10 cellular contexts compared by ENCODE assay signal in genomic region chr18:69947361-69948106, GRCh38. TPM values are rescaled to one million over a fixed set of nuclear protein-coding genes. Genes with fewer than 3 reads are reported as not detected.
DNase-seq lines count a peak whose midpoint lies in the region; ATAC-seq and TF ChIP-seq lines count a peak whose summit lies in the region.
"Had no signal": no experiment of that assay in that cellular context is flagged by ENCODE, and none has a peak within 500 bp of the region (broad histone marks: within the 10 kb centered on the region; RNA-seq: fewer than 3 reads in every experiment).

Gene CD226 (minus strand): TSS chr18:69947873. CDS start chr18:69947406, 467 bp downstream.

- CTCF ChIA-PET in A673 (lab: Charles Lee) = no interaction called here

- H3K4me1 Mint-ChIP-seq in activated T-cell treated with anti-CD3 and anti-CD28 coated beads, Interleukin-2, amount 50 U/mL, for 72 hours (ENCODE audit: low read depth) = peaks cover 10% of the 10 kb centered on the region
- H3K4me1 Mint-ChIP-seq in chondrocyte (ENCODE audit: low read depth) = peaks cover 14% of the 10 kb centered on the region

- no peak within 1 kb of the TSS for H2AFZ ChIP-seq in GM23248

- no peak for TF ChIP-seq POLR2A in thyroid gland (IDR thresholded peaks at IDR 0.05)

- no peaks in the 10 kb centered on the region for H3K79me2 ChIP-seq in GM23248 (ENCODE audit: insufficient read depth)

- H3K9me2 ChIP-seq in GM23248 (ENCODE audit: insufficient read depth) = no peaks in the 10 kb centered on the region

- ATAC-seq in GM19025 (IDR thresholded peaks at IDR 0.05; ENCODE audit: low read depth, unreplicated experiment) = peak; percentile 35
- ATAC-seq in HG03135 (IDR thresholded peaks at IDR 0.05; ENCODE audit: unreplicated experiment) = peak; percentile 38
- peak; percentile 45 to 48 for ATAC-seq in activated T-cell treated with anti-CD3 and anti-CD28 coated beads, Interleukin-2, amount 50 U/mL, for 72 hours (replicated peaks in 1 of 2)

- in situ Hi-C loops in GM23248 (cut with MboI) = no loop called here

- DNase-seq in A673 (ENCODE audit: low spot score) (peak; percentile 55), chondrocyte (ENCODE audit: low spot score) (no peak), GM23248 (no peak), thyroid gland (no peak), SK-N-DZ (ENCODE audit: low spot score) (no peak)
- DNase-seq in activated T-cell treated with anti-CD3 and anti-CD28 coated beads, Interleukin-2, amount 50 U/mL, for 72 hours = peak; percentile 53 to 62
- DNase-seq: erythroblast had no signal

- POLR2A ChIA-PET in A673 (lab: Charles Lee; ENCODE audit: low non-redundant PET) = interaction anchor here (0.7 kb wide), 1 partner anchor 467 kb away, joined by 4 read pairs; no protein-coding TSS in a partner anchor

- H3K27ac ChIP-seq in A673 (ENCODE audit: low read depth, low read length, poor library complexity, severe bottlenecking) = no peak within 1 kb of the TSS
- no peak within 1 kb of the TSS for H3K27ac ChIP-seq in GM23248
- no peak within 1 kb of the TSS for H3K27ac ChIP-seq in thyroid gland

- H3K27me3 ChIP-seq in A673 (replicated peaks; ENCODE audit: insufficient read depth, low read depth, low read length, poor library complexity) (no peaks in the 10 kb centered on the region), GM23248 (replicated peaks; ENCODE audit: insufficient read depth) (no peaks in the 10 kb centered on the region), thyroid gland (no peaks in the 10 kb centered on the region)

- no peak within 1 kb of the TSS for H3K4me3 ChIP-seq in A673 (ENCODE audit: low read depth, low read length, poor library complexity, severe bottlenecking)
- no peak within 1 kb of the TSS for H3K4me3 ChIP-seq in GM23248
- no peak within 1 kb of the TSS for H3K4me3 ChIP-seq in thyroid gland (replicated peaks in 1 of 3)

- H3K36me3 Mint-ChIP-seq in activated T-cell treated with anti-CD3 and anti-CD28 coated beads, Interleukin-2, amount 50 U/mL, for 72 hours (ENCODE audit: insufficient read depth in 2 of 2) = peaks cover 26 to 47% of the 10 kb centered on the region in 2 donors
- peaks cover 2% of the 10 kb centered on the region for H3K36me3 Mint-ChIP-seq in chondrocyte (ENCODE audit: low read depth)

- no peak within 1 kb of the TSS for H3K27ac Mint-ChIP-seq in activated T-cell treated with anti-CD3 and anti-CD28 coated beads, Interleukin-2, amount 50 U/mL, for 72 hours
- no peak within 1 kb of the TSS for H3K27ac Mint-ChIP-seq in chondrocyte (ENCODE audit: unreplicated experiment)
- H3K27ac Mint-ChIP-seq: nephron had no signal

- H3K36me3 ChIP-seq in A673 (ENCODE audit: insufficient read depth, low read length, poor library complexity, severe bottlenecking) = no peaks in the 10 kb centered on the region
- H3K36me3 ChIP-seq in GM23248 (ENCODE audit: low read depth) = no peaks in the 10 kb centered on the region; the same call in 1 of the 2 replicates
- H3K36me3 ChIP-seq in thyroid gland = no peaks in the 10 kb centered on the region

- intact Hi-C loops in A673 (cut with micrococcal nuclease; ENCODE audit: unreplicated experiment) (no loop called here), thyroid gland (cut with DNase I) (no loop called here)

- H3K4me3 Mint-ChIP-seq in activated T-cell treated with anti-CD3 and anti-CD28 coated beads, Interleukin-2, amount 50 U/mL, for 72 hours = no peak within 1 kb of the TSS
- no peak within 1 kb of the TSS for H3K4me3 Mint-ChIP-seq in chondrocyte (ENCODE audit: unreplicated experiment)
- H3K4me3 Mint-ChIP-seq: nephron had no signal

- no peak for TF ChIP-seq CTCF in A673 (conservative IDR thresholded peaks at IDR 0.05; ENCODE audit: low read depth, low read length)
- no peak for TF ChIP-seq CTCF in chondrocyte (IDR thresholded peaks at IDR 0.05)
- TF ChIP-seq CTCF in thyroid gland (IDR thresholded peaks at IDR 0.05) = no peak

- WGBS in GM23248 (ENCODE audit: low coverage in 1 of 2, low lambda C conversion rate in 2 of 2, missing lambda C conversion rate in 2 of 2), 2 experiments = 79 to 80% methylated on average over 7 of the region's 7 CpGs
- 80 to 81% methylated on average over 7 of the region's 7 CpGs for WGBS in thyroid gland, 2 donors

- peaks cover 6% of the 10 kb centered on the region in 2 donors for H3K9me3 Mint-ChIP-seq in activated T-cell treated with anti-CD3 and anti-CD28 coated beads, Interleukin-2, amount 50 U/mL, for 72 hours
- peaks cover 8% of the 10 kb centered on the region for H3K9me3 Mint-ChIP-seq in chondrocyte (ENCODE audit: low read depth)

- H3F3A ChIP-seq in GM23248 (ENCODE audit: insufficient read depth) = no peaks in the 10 kb centered on the region

- H3K4me2 ChIP-seq in GM23248 (ENCODE audit: unreplicated experiment) = no peak within 1 kb of the TSS

- H3K27me3 Mint-ChIP-seq in activated T-cell treated with anti-CD3 and anti-CD28 coated beads, Interleukin-2, amount 50 U/mL, for 72 hours (ENCODE audit: low read depth) = no peaks in the 10 kb centered on the region
- no peaks in the 10 kb centered on the region for H3K27me3 Mint-ChIP-seq in chondrocyte (ENCODE audit: low read depth)

- H3K9ac ChIP-seq in GM23248 = no peak within 1 kb of the TSS

- no TSS peak for BruUV-seq in A673 (replicated peaks; lab: Mats Ljungman, UMichigan)

- no peaks in the 10 kb centered on the region for H4K20me1 ChIP-seq in GM23248 (ENCODE audit: insufficient read depth)

- no peaks in the 10 kb centered on the region for H3K4me1 ChIP-seq in A673 (ENCODE audit: insufficient read depth, low read length, poor library complexity, severe bottlenecking)
- H3K4me1 ChIP-seq in GM23248 (ENCODE audit: insufficient read depth) = peaks cover 7% of the 10 kb centered on the region; the same call in 1 of the 2 replicates
- H3K4me1 ChIP-seq in thyroid gland = no peaks in the 10 kb centered on the region

- no peaks in the 10 kb centered on the region for H3K9me3 ChIP-seq in A673 (ENCODE audit: low read depth, low read length, poor library complexity, severe bottlenecking)
- no peaks in the 10 kb centered on the region for H3K9me3 ChIP-seq in GM23248 (ENCODE audit: low read depth)
- no peaks in the 10 kb centered on the region for H3K9me3 ChIP-seq in thyroid gland

RNA-seq across cellular contexts. Expression of gene CD226, which starts in this region (rescaled TPM):
- total RNA-seq in A673 (2021) = 0.71 and 1.1 TPM in 2 replicates
- total RNA-seq in activated T-cell treated with anti-CD3 and anti-CD28 coated beads, Interleukin-2, amount 50 U/mL, for 72 hours = 10 to 100 TPM; 73.7 to 81.8 TPM
- total RNA-seq in chondrocyte = 0.62 to 1.3 TPM (median 0.82 TPM) in 3 replicates
- 1.3 and 2.1 TPM in 2 replicates for total RNA-seq in GM23248 (2014; rRNA removed; shearing (Covaris generic))
- polyA plus RNA-seq in GM23248 (2016; fragmentation: Nextera tagmentation; extraction: Ambion mirVana) = 0.05 and 0.16 TPM in 2 replicates
- total RNA-seq in thyroid gland = 1 to 10 TPM in 3 of 4 donors, under 1 TPM in 1; 0.98 to 5.6 (median 2.5) TPM
- polyA plus RNA-seq in SK-N-DZ (2014; cell fraction: cytosol; rRNA removed) = 0.09 and 0.15 TPM in 2 replicates
- polyA plus RNA-seq in SK-N-DZ (2014; cell fraction: nucleus; rRNA removed) = 0.12 and 0.28 TPM in 2 replicates

Comparison
In these comparisons a context has a peak if more than half of its experiments do, and no peak if none do; other contexts are left out.
1. RNA of gene CD226 (total RNA-seq): 73.7 to 81.8 TPM in activated T-cell treated with anti-CD3 and anti-CD28 coated beads, Interleukin-2, amount 50 U/mL, for 72 hours; 0.98 to 5.6 TPM in thyroid gland, 1.3 to 2.1 TPM in GM23248, 0.71 to 1.1 TPM in A673 and 0.62 to 1.3 TPM in chondrocyte; every median in the first group is over 10 times any median in the second.
2. DNase-seq: peak in A673 (single experiment) and activated T-cell treated with anti-CD3 and anti-CD28 coated beads, Interleukin-2, amount 50 U/mL, for 72 hours (2 of 2); none in chondrocyte (single experiment), GM23248 (single experiment), thyroid gland (0 of 2) and SK-N-DZ (single experiment).
3. Peak in every context shown above with its lines, with median percentiles within 50 percentile points of each other: ATAC-seq.